Comparison of ENCODE assay signal across 1 cellular context in the genomic region with DNA sequence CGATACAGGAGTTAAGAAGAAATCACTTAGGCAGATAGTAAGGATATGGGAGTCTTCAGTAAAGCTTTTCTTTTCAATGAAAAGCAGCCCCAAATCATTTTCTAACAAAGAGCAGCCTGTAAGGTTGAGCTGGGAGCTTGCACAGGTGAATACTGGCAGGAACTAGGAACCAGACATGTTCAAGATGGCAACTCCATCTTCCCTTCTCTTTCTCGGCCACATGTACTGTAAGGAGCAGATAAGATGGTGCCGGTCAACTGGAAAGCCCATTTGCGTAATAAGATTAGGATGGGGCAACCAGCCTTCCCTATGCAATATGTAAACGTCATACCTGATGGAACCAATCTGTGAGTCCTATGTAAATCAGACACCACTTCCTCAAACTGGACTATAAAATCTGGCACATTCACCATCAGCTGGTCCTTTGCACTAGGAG.
TF ChIP-seq lines count a peak whose summit lies in the region.

No MANE protein-coding gene starts in this region.

TF ChIP-seq in K562, 482 proteins besides CTCF, POLR2A, EP300 and RAD21 (continued from another document and continues in another):
- TF ChIP-seq, protein P1, sequence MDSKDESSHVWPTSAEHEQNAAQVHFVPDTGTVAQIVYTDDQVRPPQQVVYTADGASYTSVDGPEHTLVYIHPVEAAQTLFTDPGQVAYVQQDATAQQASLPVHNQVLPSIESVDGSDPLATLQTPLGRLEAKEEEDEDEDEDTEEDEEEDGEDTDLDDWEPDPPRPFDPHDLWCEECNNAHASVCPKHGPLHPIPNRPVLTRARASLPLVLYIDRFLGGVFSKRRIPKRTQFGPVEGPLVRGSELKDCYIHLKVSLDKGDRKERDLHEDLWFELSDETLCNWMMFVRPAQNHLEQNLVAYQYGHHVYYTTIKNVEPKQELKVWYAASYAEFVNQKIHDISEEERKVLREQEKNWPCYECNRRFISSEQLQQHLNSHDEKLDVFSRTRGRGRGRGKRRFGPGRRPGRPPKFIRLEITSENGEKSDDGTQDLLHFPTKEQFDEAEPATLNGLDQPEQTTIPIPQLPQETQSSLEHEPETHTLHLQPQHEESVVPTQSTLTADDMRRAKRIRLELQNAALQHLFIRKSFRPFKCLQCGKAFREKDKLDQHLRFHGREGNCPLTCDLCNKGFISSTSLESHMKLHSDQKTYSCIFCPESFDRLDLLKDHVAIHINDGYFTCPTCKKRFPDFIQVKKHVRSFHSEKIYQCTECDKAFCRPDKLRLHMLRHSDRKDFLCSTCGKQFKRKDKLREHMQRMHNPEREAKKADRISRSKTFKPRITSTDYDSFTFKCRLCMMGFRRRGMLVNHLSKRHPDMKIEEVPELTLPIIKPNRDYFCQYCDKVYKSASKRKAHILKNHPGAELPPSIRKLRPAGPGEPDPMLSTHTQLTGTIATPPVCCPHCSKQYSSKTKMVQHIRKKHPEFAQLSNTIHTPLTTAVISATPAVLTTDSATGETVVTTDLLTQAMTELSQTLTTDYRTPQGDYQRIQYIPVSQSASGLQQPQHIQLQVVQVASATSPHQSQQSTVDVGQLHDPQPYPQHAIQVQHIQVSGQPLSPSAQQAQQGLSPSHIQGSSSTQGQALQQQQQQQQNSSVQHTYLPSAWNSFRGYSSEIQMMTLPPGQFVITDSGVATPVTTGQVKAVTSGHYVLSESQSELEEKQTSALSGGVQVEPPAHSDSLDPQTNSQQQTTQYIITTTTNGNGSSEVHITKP (IDR thresholded peaks at IDR 0.05; ENCODE audit: partially characterized antibody), result no peak
- no peak for TF ChIP-seq XRCC4 (IDR thresholded peaks at IDR 0.05; ENCODE audit: extremely low read depth, insufficient read depth, insufficient read length)
- TF ChIP-seq, protein P2, sequence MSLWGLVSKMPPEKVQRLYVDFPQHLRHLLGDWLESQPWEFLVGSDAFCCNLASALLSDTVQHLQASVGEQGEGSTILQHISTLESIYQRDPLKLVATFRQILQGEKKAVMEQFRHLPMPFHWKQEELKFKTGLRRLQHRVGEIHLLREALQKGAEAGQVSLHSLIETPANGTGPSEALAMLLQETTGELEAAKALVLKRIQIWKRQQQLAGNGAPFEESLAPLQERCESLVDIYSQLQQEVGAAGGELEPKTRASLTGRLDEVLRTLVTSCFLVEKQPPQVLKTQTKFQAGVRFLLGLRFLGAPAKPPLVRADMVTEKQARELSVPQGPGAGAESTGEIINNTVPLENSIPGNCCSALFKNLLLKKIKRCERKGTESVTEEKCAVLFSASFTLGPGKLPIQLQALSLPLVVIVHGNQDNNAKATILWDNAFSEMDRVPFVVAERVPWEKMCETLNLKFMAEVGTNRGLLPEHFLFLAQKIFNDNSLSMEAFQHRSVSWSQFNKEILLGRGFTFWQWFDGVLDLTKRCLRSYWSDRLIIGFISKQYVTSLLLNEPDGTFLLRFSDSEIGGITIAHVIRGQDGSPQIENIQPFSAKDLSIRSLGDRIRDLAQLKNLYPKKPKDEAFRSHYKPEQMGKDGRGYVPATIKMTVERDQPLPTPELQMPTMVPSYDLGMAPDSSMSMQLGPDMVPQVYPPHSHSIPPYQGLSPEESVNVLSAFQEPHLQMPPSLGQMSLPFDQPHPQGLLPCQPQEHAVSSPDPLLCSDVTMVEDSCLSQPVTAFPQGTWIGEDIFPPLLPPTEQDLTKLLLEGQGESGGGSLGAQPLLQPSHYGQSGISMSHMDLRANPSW (CRISPR knock-in tag; IDR thresholded peaks at IDR 0.05), result no peak
- no peak for TF ChIP-seq CCAR2 (IDR thresholded peaks at IDR 0.05; ENCODE audit: low read depth, low read length)
- TF ChIP-seq, protein P3, sequence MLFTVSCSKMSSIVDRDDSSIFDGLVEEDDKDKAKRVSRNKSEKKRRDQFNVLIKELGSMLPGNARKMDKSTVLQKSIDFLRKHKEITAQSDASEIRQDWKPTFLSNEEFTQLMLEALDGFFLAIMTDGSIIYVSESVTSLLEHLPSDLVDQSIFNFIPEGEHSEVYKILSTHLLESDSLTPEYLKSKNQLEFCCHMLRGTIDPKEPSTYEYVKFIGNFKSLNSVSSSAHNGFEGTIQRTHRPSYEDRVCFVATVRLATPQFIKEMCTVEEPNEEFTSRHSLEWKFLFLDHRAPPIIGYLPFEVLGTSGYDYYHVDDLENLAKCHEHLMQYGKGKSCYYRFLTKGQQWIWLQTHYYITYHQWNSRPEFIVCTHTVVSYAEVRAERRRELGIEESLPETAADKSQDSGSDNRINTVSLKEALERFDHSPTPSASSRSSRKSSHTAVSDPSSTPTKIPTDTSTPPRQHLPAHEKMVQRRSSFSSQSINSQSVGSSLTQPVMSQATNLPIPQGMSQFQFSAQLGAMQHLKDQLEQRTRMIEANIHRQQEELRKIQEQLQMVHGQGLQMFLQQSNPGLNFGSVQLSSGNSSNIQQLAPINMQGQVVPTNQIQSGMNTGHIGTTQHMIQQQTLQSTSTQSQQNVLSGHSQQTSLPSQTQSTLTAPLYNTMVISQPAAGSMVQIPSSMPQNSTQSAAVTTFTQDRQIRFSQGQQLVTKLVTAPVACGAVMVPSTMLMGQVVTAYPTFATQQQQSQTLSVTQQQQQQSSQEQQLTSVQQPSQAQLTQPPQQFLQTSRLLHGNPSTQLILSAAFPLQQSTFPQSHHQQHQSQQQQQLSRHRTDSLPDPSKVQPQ (CRISPR knock-in tag; IDR thresholded peaks at IDR 0.05; ENCODE audit: borderline replicate concordance), result no peak
- TF ChIP-seq ZNF212 (CRISPR knock-in tag; IDR thresholded peaks at IDR 0.05), result no peak
- TF ChIP-seq NCOA4 (IDR thresholded peaks at IDR 0.05; ENCODE audit: partially characterized antibody), result no peak
- no peak for TF ChIP-seq ZNF174 (CRISPR knock-in tag; IDR thresholded peaks at IDR 0.05)
- TF ChIP-seq, protein P4, sequence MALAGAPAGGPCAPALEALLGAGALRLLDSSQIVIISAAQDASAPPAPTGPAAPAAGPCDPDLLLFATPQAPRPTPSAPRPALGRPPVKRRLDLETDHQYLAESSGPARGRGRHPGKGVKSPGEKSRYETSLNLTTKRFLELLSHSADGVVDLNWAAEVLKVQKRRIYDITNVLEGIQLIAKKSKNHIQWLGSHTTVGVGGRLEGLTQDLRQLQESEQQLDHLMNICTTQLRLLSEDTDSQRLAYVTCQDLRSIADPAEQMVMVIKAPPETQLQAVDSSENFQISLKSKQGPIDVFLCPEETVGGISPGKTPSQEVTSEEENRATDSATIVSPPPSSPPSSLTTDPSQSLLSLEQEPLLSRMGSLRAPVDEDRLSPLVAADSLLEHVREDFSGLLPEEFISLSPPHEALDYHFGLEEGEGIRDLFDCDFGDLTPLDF (CRISPR knock-in tag; IDR thresholded peaks at IDR 0.05), result no peak
- no peak for TF ChIP-seq ETS2 (tag; IDR thresholded peaks at IDR 0.05; ENCODE audit: borderline replicate concordance, poor library complexity, severe bottlenecking)
- TF ChIP-seq, protein P5, sequence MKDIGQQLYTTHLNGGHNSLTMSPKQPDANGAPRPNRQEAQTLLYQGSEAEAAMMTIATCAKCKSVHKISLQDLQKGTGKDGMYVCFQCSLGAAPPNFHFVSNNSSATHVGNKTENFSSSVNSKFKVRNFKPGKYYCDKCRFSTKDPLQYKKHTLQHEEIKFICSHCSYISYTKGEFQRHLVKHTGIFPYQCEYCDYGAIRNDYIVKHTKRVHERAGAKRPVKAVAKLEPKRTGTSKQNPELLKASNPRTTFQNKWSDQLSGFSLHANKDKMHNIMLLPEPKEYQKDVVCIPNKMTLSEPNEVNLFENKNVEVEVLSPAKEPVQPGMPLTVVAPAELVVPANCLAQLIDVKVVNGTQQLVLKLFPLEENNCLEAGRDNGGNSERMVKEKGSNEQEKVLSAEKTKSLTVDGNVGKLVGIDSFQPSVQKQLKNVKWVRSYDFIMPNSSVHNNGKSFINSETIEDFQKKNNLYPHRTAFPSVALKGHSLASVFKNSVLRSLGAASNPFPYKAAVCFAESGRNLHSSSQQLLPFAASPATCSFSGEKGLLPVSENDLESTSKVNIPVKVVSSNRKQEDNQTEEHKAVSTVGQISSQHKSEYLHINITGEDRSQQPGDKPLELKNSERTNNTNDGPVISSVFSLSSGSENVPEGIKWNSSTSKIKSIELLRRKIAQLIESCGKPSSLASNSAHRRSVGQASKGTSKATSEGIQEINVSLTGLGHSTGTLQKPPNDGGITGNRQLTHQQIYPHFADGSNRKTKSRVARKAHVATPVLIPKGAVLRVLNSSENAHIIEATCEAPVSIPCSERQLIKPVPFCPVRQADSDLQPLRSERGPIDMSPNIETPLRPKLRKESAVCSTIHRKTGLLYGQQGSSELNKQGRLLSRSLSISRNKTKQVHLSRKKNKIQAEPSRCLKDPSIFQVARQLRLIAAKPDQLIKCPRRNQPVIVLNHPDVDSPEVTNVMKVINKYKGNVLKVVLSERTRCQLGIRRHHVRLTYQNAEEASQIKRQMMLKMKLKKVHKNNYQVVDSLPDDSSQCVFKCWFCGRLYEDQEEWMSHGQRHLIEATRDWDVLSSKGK (CRISPR knock-in tag; IDR thresholded peaks at IDR 0.05), result no peak
- TF ChIP-seq, protein P6, sequence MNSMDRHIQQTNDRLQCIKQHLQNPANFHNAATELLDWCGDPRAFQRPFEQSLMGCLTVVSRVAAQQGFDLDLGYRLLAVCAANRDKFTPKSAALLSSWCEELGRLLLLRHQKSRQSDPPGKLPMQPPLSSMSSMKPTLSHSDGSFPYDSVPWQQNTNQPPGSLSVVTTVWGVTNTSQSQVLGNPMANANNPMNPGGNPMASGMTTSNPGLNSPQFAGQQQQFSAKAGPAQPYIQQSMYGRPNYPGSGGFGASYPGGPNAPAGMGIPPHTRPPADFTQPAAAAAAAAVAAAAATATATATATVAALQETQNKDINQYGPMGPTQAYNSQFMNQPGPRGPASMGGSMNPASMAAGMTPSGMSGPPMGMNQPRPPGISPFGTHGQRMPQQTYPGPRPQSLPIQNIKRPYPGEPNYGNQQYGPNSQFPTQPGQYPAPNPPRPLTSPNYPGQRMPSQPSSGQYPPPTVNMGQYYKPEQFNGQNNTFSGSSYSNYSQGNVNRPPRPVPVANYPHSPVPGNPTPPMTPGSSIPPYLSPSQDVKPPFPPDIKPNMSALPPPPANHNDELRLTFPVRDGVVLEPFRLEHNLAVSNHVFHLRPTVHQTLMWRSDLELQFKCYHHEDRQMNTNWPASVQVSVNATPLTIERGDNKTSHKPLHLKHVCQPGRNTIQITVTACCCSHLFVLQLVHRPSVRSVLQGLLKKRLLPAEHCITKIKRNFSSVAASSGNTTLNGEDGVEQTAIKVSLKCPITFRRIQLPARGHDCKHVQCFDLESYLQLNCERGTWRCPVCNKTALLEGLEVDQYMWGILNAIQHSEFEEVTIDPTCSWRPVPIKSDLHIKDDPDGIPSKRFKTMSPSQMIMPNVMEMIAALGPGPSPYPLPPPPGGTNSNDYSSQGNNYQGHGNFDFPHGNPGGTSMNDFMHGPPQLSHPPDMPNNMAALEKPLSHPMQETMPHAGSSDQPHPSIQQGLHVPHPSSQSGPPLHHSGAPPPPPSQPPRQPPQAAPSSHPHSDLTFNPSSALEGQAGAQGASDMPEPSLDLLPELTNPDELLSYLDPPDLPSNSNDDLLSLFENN (IDR thresholded peaks at IDR 0.05; ENCODE audit: low read depth in 2 of 2, low read length in 2 of 2), result no peak
- TF ChIP-seq CSDE1 (IDR thresholded peaks at IDR 0.05), result no peak
- no peak for TF ChIP-seq KAT7 (CRISPR knock-in tag; IDR thresholded peaks at IDR 0.05; ENCODE audit: borderline replicate concordance)
- no peak for TF ChIP-seq ZNF764 (CRISPR knock-in tag; IDR thresholded peaks at IDR 0.05; ENCODE audit: low read depth)
- TF ChIP-seq DDX20 (tag; IDR thresholded peaks at IDR 0.05; ENCODE audit: low read depth), result 0 out of 2 replicates have a peak, but pooled peaks have one; percentile 60
- TF ChIP-seq GATA2 (CRISPR knock-in tag; IDR thresholded peaks at IDR 0.05), result no peak
- TF ChIP-seq, protein P7, sequence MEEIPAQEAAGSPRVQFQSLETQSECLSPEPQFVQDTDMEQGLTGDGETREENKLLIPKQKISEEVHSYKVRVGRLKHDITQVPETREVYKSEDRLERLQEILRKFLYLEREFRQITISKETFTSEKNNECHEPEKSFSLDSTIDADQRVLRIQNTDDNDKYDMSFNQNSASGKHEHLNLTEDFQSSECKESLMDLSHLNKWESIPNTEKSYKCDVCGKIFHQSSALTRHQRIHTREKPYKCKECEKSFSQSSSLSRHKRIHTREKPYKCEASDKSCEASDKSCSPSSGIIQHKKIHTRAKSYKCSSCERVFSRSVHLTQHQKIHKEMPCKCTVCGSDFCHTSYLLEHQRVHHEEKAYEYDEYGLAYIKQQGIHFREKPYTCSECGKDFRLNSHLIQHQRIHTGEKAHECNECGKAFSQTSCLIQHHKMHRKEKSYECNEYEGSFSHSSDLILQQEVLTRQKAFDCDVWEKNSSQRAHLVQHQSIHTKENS (CRISPR knock-in tag; IDR thresholded peaks at IDR 0.05), result no peak
- TF ChIP-seq, protein P8, sequence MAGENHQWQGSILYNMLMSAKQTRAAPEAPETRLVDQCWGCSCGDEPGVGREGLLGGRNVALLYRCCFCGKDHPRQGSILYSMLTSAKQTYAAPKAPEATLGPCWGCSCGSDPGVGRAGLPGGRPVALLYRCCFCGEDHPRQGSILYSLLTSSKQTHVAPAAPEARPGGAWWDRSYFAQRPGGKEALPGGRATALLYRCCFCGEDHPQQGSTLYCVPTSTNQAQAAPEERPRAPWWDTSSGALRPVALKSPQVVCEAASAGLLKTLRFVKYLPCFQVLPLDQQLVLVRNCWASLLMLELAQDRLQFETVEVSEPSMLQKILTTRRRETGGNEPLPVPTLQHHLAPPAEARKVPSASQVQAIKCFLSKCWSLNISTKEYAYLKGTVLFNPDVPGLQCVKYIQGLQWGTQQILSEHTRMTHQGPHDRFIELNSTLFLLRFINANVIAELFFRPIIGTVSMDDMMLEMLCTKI (IDR thresholded peaks at IDR 0.05; ENCODE audit: partially characterized antibody), result no peak
- TF ChIP-seq ZBED1 (IDR thresholded peaks at IDR 0.05), result no peak
- TF ChIP-seq MAFF (IDR thresholded peaks at IDR 0.05; ENCODE audit: low read length), result no peak
- TF ChIP-seq ESRRB (CRISPR knock-in tag; IDR thresholded peaks at IDR 0.05; ENCODE audit: borderline replicate concordance), result no peak
- TF ChIP-seq, protein P9, sequence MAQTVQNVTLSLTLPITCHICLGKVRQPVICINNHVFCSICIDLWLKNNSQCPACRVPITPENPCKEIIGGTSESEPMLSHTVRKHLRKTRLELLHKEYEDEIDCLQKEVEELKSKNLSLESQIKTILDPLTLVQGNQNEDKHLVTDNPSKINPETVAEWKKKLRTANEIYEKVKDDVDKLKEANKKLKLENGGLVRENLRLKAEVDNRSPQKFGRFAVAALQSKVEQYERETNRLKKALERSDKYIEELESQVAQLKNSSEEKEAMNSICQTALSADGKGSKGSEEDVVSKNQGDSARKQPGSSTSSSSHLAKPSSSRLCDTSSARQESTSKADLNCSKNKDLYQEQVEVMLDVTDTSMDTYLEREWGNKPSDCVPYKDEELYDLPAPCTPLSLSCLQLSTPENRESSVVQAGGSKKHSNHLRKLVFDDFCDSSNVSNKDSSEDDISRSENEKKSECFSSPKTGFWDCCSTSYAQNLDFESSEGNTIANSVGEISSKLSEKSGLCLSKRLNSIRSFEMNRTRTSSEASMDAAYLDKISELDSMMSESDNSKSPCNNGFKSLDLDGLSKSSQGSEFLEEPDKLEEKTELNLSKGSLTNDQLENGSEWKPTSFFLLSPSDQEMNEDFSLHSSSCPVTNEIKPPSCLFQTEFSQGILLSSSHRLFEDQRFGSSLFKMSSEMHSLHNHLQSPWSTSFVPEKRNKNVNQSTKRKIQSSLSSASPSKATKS (CRISPR knock-in tag; IDR thresholded peaks at IDR 0.05), result no peak
- TF ChIP-seq ZNF445 (CRISPR knock-in tag; IDR thresholded peaks at IDR 0.05; ENCODE audit: low read depth), result no peak
- TF ChIP-seq GTF2E2 (tag; IDR thresholded peaks at IDR 0.05), result no peak
- TF ChIP-seq BCOR (IDR thresholded peaks at IDR 0.05), result no peak
- TF ChIP-seq KDM4B (IDR thresholded peaks at IDR 0.05; ENCODE audit: borderline replicate concordance in 2 of 2, low read depth in 1 of 2), result no peak
